ENCODE assay signal across 15 cellular contexts in the genomic region with DNA sequence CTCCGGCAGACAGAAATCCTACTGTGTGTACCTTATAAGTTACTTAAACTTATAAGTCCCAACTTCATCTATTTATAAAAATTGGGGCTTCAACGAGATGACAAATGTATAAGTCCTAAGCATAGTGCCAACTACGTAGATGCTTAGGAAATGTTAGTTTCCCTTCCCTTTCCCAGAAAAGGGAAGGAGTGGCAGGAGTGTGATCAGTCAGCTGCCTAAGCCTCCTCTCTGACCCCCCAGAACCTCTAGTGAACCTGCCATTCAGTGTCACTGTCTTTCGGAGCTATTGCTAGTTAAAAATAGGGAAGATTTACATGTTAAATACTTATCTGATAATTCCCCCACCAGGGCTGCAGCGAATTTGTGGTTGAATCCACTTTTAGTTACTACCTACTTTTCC. TPM values are rescaled to one million over a fixed set of nuclear protein-coding genes. Genes with fewer than 3 reads are reported as not detected.
"Had no signal": no experiment of that assay in that cellular context is flagged by ENCODE, and none has a peak within 500 bp of the region (broad histone marks: within the 10 kb centered on the region; RNA-seq: fewer than 3 reads in every experiment).

No MANE protein-coding gene starts in this region.

- DNase-seq: activated CD8-positive, alpha-beta memory T cell treated with anti-CD3 and anti-CD28 coated beads, Interleukin-2, amount 10 ng/mL, durations not matched to agents 7 days and 5 days; activated effector memory CD4-positive, alpha-beta T cell treated with anti-CD3 and anti-CD28 coated beads, Interleukin-2, amount 50 U/mL, for 16 hours; activated T-cell treated with anti-CD3 and anti-CD28 coated beads, Interleukin-2, amount 50 U/mL, for 4 hours; amniotic stem cell; cortex of kidney; effector memory CD4-positive, alpha-beta T cell; gastrocnemius medialis; hippocampal formation; mesenchymal stem cell; stimulated activated CD4-positive, alpha-beta T cell treated with anti-CD3 and anti-CD28 coated beads, Interleukin-4, amount 100 ng/mL, for 4 hours; stomach; T-helper 2 cell; uterus had no signal

- H3K4me1 ChIP-seq: gastrocnemius medialis, stomach, uterus had no signal

- H3K9me3 ChIP-seq: body of pancreas, gastrocnemius medialis, stomach, uterus had no signal

- H3K4me3 ChIP-seq: body of pancreas, gastrocnemius medialis, stomach, uterus had no signal

- H3K27ac ChIP-seq: epithelial cell of prostate, gastrocnemius medialis, stomach, uterus had no signal

- H3K27me3 ChIP-seq: body of pancreas, gastrocnemius medialis, stomach, uterus had no signal

- H3K36me3 ChIP-seq: gastrocnemius medialis, stomach, uterus had no signal

RNA-seq across cellular contexts. Expression of gene BUB1B, which starts 38.6 kb away (rescaled TPM):
- total RNA-seq: body of pancreas had no signal
